1 cellular context compared by ENCODE assay signal in the genomic region with DNA sequence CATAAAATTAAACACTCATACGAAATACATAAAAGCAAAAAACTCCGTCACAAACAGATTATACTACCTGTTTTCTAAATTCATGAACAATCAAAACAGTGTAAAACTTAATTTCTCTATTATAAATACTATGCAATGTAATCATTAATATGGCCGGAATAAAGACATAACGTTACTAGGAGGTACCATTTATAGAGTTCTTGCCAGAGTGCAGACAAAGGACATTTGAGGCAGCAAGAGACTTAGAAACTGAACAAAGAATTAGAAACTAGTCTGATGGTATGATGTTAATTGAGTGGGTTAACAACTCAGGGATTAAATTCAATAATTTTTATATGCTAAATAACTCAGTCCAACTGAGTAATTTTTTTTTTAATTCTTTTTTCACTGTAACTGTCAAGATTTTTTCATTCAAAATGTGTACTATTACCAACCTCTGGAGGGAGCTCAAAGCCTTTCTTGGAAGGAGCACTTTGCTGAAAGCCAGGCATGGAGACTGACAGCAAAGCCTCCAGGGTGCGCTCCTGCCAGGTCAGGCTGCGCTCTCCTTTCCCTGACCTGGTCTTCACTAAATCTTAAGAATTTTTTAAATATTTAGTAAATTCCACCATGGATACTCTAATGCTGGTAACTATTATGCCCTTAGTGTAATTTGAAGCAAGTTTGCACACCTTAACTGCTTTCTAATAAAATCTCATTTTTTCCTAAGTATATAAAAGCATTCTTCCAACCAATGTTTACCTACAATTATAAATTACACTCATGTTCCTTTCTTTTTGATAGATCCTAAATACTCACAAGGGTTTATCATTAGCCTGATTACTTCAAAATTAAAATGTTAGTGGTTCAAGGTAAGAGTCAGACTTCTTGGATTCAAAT.
TF ChIP-seq lines count a peak whose summit lies in the region.

No MANE protein-coding gene starts in this region.

TF ChIP-seq in H1, 55 proteins besides CTCF, POLR2A, EP300 and RAD21:
- TF ChIP-seq SIN3A (conservative IDR thresholded peaks at IDR 0.05 in 1 of 2, IDR thresholded peaks at IDR 0.05 in 1 of 2; ENCODE audit: low read depth in 1 of 2, low read length in 2 of 2): peak in 1 of 2 experiments; percentile 60; a peak in 1 of 4 replicates
- TF ChIP-seq HDAC2 (IDR thresholded peaks at IDR 0.05; ENCODE audit: borderline replicate concordance in 1 of 2, low read depth in 2 of 2, low read length in 2 of 2): no peak
